Comparison of ENCODE assay signal across 8 cellular contexts in genomic region chr10:58335306-58336005, GRCh38. TPM values are rescaled to one million over a fixed set of nuclear protein-coding genes. Genes with fewer than 3 reads are reported as not detected.
DNase-seq lines count a peak whose midpoint lies in the region; TF ChIP-seq lines count a peak whose summit lies in the region.

No MANE protein-coding gene starts in this region.

- peaks cover 4% of the 10 kb centered on the region; the same call in 1 of the 2 replicates for H3K27me3 ChIP-seq in Karpas-422 (ENCODE audit: low read length)

- H3K9me2 ChIP-seq in Karpas-422 (replicated peaks; ENCODE audit: insufficient read depth, low read length) = no peaks in the 10 kb centered on the region

- H3K4me3 ChIP-seq in Karpas-422 (ENCODE audit: low read length) = peak overlapping the region; percentile 96

- peak overlapping the region; percentile 81 for H3K27ac Mint-ChIP-seq in activated T-helper 2 cell treated with anti-CD3 and anti-CD28 coated beads, Interferon-gamma antibody, Interleukin-2, Interleukin-4, amounts not matched to agents 10 μg/mL and 5 μg/mL and 100 μg/mL, durations not matched to agents 14 hours and 24 hours and 36 hours
- H3K27ac Mint-ChIP-seq in glutamatergic neuron (ENCODE audit: unreplicated experiment) = peak overlapping the region; percentile 93

- H4K20me1 ChIP-seq in Karpas-422 (ENCODE audit: insufficient read depth, low read depth, low read length) = peaks cover 19% of the 10 kb centered on the region

- no peak overlapping the region for H3K27ac ChIP-seq in Karpas-422 (ENCODE audit: low read length)

- H3K9me3 Mint-ChIP-seq in activated T-helper 2 cell treated with anti-CD3 and anti-CD28 coated beads, Interferon-gamma antibody, Interleukin-2, Interleukin-4, amounts not matched to agents 10 μg/mL and 5 μg/mL and 100 μg/mL, durations not matched to agents 14 hours and 24 hours and 36 hours = no peaks in the 10 kb centered on the region
- peaks cover 8% of the 10 kb centered on the region for H3K9me3 Mint-ChIP-seq in glutamatergic neuron (ENCODE audit: unreplicated experiment)

- peaks cover 18% of the 10 kb centered on the region for H3K4me1 ChIP-seq in Karpas-422 (ENCODE audit: low read length)

- peaks cover 17% of the 10 kb centered on the region for H3K36me3 Mint-ChIP-seq in activated T-helper 2 cell treated with anti-CD3 and anti-CD28 coated beads, Interferon-gamma antibody, Interleukin-2, Interleukin-4, amounts not matched to agents 10 μg/mL and 5 μg/mL and 100 μg/mL, durations not matched to agents 14 hours and 24 hours and 36 hours (ENCODE audit: low read depth)
- H3K36me3 Mint-ChIP-seq in glutamatergic neuron (ENCODE audit: unreplicated experiment) = no peaks in the 10 kb centered on the region

- H3K79me2 ChIP-seq in Karpas-422 (ENCODE audit: low read length) = no peaks in the 10 kb centered on the region

- peak overlapping the region; percentile 99 for H3K4me3 Mint-ChIP-seq in activated T-helper 2 cell treated with anti-CD3 and anti-CD28 coated beads, Interferon-gamma antibody, Interleukin-2, Interleukin-4, amounts not matched to agents 10 μg/mL and 5 μg/mL and 100 μg/mL, durations not matched to agents 14 hours and 24 hours and 36 hours (ENCODE audit: low read depth)
- H3K4me3 Mint-ChIP-seq in glutamatergic neuron (ENCODE audit: unreplicated experiment) = peak overlapping the region; percentile 96

- no peaks in the 10 kb centered on the region for H3K9me3 ChIP-seq in Karpas-422 (ENCODE audit: low read length)

- H3K4me1 Mint-ChIP-seq in activated T-helper 2 cell treated with anti-CD3 and anti-CD28 coated beads, Interferon-gamma antibody, Interleukin-2, Interleukin-4, amounts not matched to agents 10 μg/mL and 5 μg/mL and 100 μg/mL, durations not matched to agents 14 hours and 24 hours and 36 hours (ENCODE audit: low read depth) = peaks cover 23% of the 10 kb centered on the region
- H3K4me1 Mint-ChIP-seq in glutamatergic neuron (ENCODE audit: low read depth, unreplicated experiment) = peaks cover 5% of the 10 kb centered on the region

- H3K4me2 ChIP-seq in Karpas-422 (ENCODE audit: low read depth, low read length, poor library complexity, severe bottlenecking) = peak overlapping the region; percentile 91

- peak; percentile 4 for DNase-seq in NCI-H1092 treated with DMSO at 0.1 percent for 48 hours (lab: John Stamatoyannopoulos, UW)
- no peak for DNase-seq in NCI-H1092 (lab: John Stamatoyannopoulos, UW)
- peak; percentile 68 for DNase-seq in HCEC 1CT
- DNase-seq in Karpas-422 = peak; percentile 48
- DNase-seq in activated T-helper 2 cell treated with anti-CD3 and anti-CD28 coated beads, Interferon-gamma antibody, Interleukin-2, Interleukin-4, amounts not matched to agents 10 μg/mL and 5 μg/mL and 100 μg/mL, durations not matched to agents 14 hours and 24 hours and 36 hours (ENCODE audit: low spot score) = peak; percentile 10
- no peak for DNase-seq in glutamatergic neuron
- peak in 31 of 56 donors; percentile 7 to 55 (median 28) for DNase-seq in nucleus accumbens (lab: John Stamatoyannopoulos, UW)
- DNase-seq in NCI-H2029 (lab: John Stamatoyannopoulos, UW) = no peak

- peak overlapping the region; percentile 94 for H2AFZ ChIP-seq in Karpas-422 (ENCODE audit: low read length)

- peak overlapping the region; percentile 89 for H3K9ac ChIP-seq in Karpas-422 (ENCODE audit: low read length)

- H3K27me3 Mint-ChIP-seq in activated T-helper 2 cell treated with anti-CD3 and anti-CD28 coated beads, Interferon-gamma antibody, Interleukin-2, Interleukin-4, amounts not matched to agents 10 μg/mL and 5 μg/mL and 100 μg/mL, durations not matched to agents 14 hours and 24 hours and 36 hours (ENCODE audit: low read depth) = peaks cover 14% of the 10 kb centered on the region
- H3K27me3 Mint-ChIP-seq in glutamatergic neuron (ENCODE audit: unreplicated experiment) = peaks cover 4% of the 10 kb centered on the region

- intact Hi-C loops in activated T-helper 2 cell treated with anti-CD3 and anti-CD28 coated beads, Interferon-gamma antibody, Interleukin-2, Interleukin-4, amounts not matched to agents 10 μg/mL and 5 μg/mL and 100 μg/mL, durations not matched to agents 14 hours and 24 hours and 36 hours (cut with micrococcal nuclease) = loop anchor here (1.0 to 2.0 kb wide), 3 partner anchors 50 to 67 kb away; partner anchors contain the start of genes CISD1 and TFAM

- TF ChIP-seq CTCF in glutamatergic neuron (IDR thresholded peaks at IDR 0.05; ENCODE audit: partially characterized antibody, unreplicated experiment) = peak; percentile 1

- H3K36me3 ChIP-seq in Karpas-422 (ENCODE audit: insufficient read depth, low read length) = no peaks in the 10 kb centered on the region

RNA-seq across cellular contexts. Expression of gene UBE2D1, which starts 0.7 kb away (rescaled TPM):
- 3.4 and 12.7 TPM in 2 replicates for total RNA-seq in Karpas-422 (2014; rRNA removed; shearing (Covaris generic); ENCODE audit: low replicate concordance)
- total RNA-seq in activated T-helper 2 cell treated with anti-CD3 and anti-CD28 coated beads, Interferon-gamma antibody, Interleukin-2, Interleukin-4, amounts not matched to agents 10 μg/mL and 5 μg/mL and 100 μg/mL, durations not matched to agents 14 hours and 24 hours and 36 hours = 14.8 and 14.9 TPM in 2 replicates
- total RNA-seq in glutamatergic neuron (ENCODE audit: unreplicated experiment) = 48.1 TPM

RNA-seq across cellular contexts. Expression of gene TFAM, which starts 49.8 kb away (rescaled TPM):
- total RNA-seq in Karpas-422 (2014; rRNA removed; shearing (Covaris generic); ENCODE audit: low replicate concordance) = 56.5 and 76.4 TPM in 2 replicates
- total RNA-seq in activated T-helper 2 cell treated with anti-CD3 and anti-CD28 coated beads, Interferon-gamma antibody, Interleukin-2, Interleukin-4, amounts not matched to agents 10 μg/mL and 5 μg/mL and 100 μg/mL, durations not matched to agents 14 hours and 24 hours and 36 hours = 85.0 and 86.6 TPM in 2 replicates
- 31.8 TPM for total RNA-seq in glutamatergic neuron (ENCODE audit: unreplicated experiment)

Comparison
In these comparisons a context has a peak if more than half of its experiments do, and no peak if none do; other contexts are left out.
1. DNase-seq: peak in NCI-H1092 treated with DMSO at 0.1 percent for 48 hours (single experiment), HCEC 1CT (single experiment), Karpas-422 (single experiment), activated T-helper 2 cell treated with anti-CD3 and anti-CD28 coated beads, Interferon-gamma antibody, Interleukin-2, Interleukin-4, amounts not matched to agents 10 μg/mL and 5 μg/mL and 100 μg/mL, durations not matched to agents 14 hours and 24 hours and 36 hours (single experiment) and nucleus accumbens (31 of 56); none in NCI-H1092 (single experiment), glutamatergic neuron (single experiment) and NCI-H2029 (single experiment).